ENCODE assay signal across 8 cellular contexts in the genomic region with DNA sequence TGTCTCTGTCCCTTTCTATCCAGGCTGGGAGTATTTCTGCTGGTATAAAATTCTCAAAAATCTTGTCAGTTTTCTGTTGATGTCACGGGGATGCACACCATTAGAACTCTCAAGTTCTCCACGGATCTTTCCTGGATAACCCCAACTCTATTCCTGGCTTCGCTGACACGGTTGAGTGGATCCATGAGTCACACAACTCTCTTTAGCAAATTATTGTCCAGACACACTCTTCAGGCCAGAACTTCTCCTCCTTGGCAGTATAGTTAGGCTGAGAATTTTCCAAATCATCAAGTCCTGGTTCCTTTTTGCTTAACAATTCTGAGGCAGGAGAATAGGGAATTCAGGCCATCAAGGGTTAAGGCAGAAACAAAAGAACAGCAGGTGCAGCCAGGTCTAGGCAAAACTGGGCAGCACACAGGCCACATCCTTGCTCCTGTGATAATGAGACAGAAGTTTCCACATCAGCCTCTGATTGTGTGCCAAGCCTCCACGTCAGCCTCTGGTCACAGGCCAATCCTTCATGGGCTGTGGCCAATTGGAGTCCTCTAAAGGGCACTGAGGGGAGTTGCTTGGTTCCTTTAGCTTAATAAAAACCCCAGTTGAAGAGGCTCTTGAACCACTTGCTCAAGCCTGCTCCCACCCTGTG. TPM values are rescaled to one million over a fixed set of nuclear protein-coding genes. Genes with fewer than 3 reads are reported as not detected.
DNase-seq lines count a peak whose midpoint lies in the region; ATAC-seq and TF ChIP-seq lines count a peak whose summit lies in the region.

No MANE protein-coding gene starts in this region.

- peak overlapping the region in 1 of 7 donors; percentile 32 for H3K27ac Mint-ChIP-seq in CD4-positive, alpha-beta memory T cell

- peaks cover 0 to 16% (median 13%) of the 10 kb centered on the region in 4 donors for H3K4me1 ChIP-seq in tibial artery
- peaks cover under 1% of the 10 kb centered on the region for H3K4me1 ChIP-seq in CD4-positive, alpha-beta memory T cell (ENCODE audit: insufficient read depth, low read length)

- H3K36me3 Mint-ChIP-seq in CD4-positive, alpha-beta memory T cell, result peaks cover 0 to 3% of the 10 kb centered on the region in 2 donors

- no peaks in the 10 kb centered on the region for H3K27me3 Mint-ChIP-seq in CD4-positive, alpha-beta memory T cell

- H3K4me3 Mint-ChIP-seq in CD4-positive, alpha-beta memory T cell, result no peak overlapping the region

- H3K4me1 Mint-ChIP-seq in CD4-positive, alpha-beta memory T cell, result peaks cover 0 to 2% (median 2%) of the 10 kb centered on the region in 4 donors

- CTCF ChIA-PET in CD4-positive, alpha-beta memory T cell (lab: Charles Lee; ENCODE audit: partially characterized antibody), result no interaction called here

- peaks cover 0 to 2% (median 0%) of the 10 kb centered on the region in 8 donors for H3K9me3 Mint-ChIP-seq in CD4-positive, alpha-beta memory T cell

- intact Hi-C loops in tibial artery (cut with DNase I; ENCODE audit: low total_unique reads), result no loop called here
- intact Hi-C loops in CD4-positive, alpha-beta memory T cell (cut with micrococcal nuclease), result no loop called here

- ATAC-seq in GM21619 (IDR thresholded peaks at IDR 0.05; ENCODE audit: unreplicated experiment) (no peak), GM18858 (IDR thresholded peaks at IDR 0.05; ENCODE audit: unreplicated experiment) (no peak)

- POLR2A ChIA-PET in CD4-positive, alpha-beta memory T cell (lab: Charles Lee; ENCODE audit: partially characterized antibody), result no interaction called here

- H3K9me3 ChIP-seq in tibial artery, result no peaks in the 10 kb centered on the region
- H3K9me3 ChIP-seq in CD4-positive, alpha-beta memory T cell (ENCODE audit: control insufficient read depth in 1 of 2, low read length in 2 of 2), result no peaks in the 10 kb centered on the region

- H3K27me3 ChIP-seq in layer of hippocampus (ENCODE audit: control insufficient read depth, insufficient read depth, low read length) (no peaks in the 10 kb centered on the region), tibial artery (no peaks in the 10 kb centered on the region)
- H3K27me3 ChIP-seq in CD4-positive, alpha-beta memory T cell (ENCODE audit: insufficient read depth, low read length), result no peaks in the 10 kb centered on the region

- DNase-seq in DMS 273 (lab: John Stamatoyannopoulos, UW; ENCODE audit: unreplicated experiment) (peak; percentile 88), NCI-H187 treated with DMSO at 0.1 percent for 48 hours (lab: John Stamatoyannopoulos, UW) (peak; percentile 20), cardiac fibroblast (ENCODE audit: low read depth in 2 of 2) (peak; percentile 90 to 91), tibial artery (peak; percentile 88 to 95)
- no peak for DNase-seq in CD4-positive, alpha-beta memory T cell

- H3K4me3 ChIP-seq in cardiac fibroblast (replicated peaks in 1 of 2; ENCODE audit: low read depth in 2 of 2, low read length in 2 of 2), result no peak overlapping the region
- H3K4me3 ChIP-seq in tibial artery, result no peak overlapping the region
- no peak overlapping the region for H3K4me3 ChIP-seq in CD4-positive, alpha-beta memory T cell (ENCODE audit: low read length in 2 of 2)

- H3K27ac ChIP-seq in layer of hippocampus (ENCODE audit: low read depth, low read length) (peak overlapping the region; percentile 3), tibial artery (peak overlapping the region; percentile 68 to 76)
- H3K27ac ChIP-seq in CD4-positive, alpha-beta memory T cell (ENCODE audit: low read depth, low read length), result no peak overlapping the region

- TF ChIP-seq CTCF in cardiac fibroblast (IDR thresholded peaks at IDR 0.05; ENCODE audit: low read depth, low read length) (no peak), tibial artery (IDR thresholded peaks at IDR 0.05) (no peak)

- peaks cover 0 to under 1% (median 0%) of the 10 kb centered on the region in 3 donors for H3K36me3 ChIP-seq in tibial artery
- H3K36me3 ChIP-seq in CD4-positive, alpha-beta memory T cell (ENCODE audit: insufficient read depth, low read length), result no peaks in the 10 kb centered on the region

RNA-seq across cellular contexts. Expression of a gene that starts 5.7 kb away (rescaled TPM):
- total RNA-seq in CD4-positive, alpha-beta memory T cell, result 10 to 100 TPM; 19.3 to 19.5 TPM
- polyA plus RNA-seq in CD4-positive, alpha-beta memory T cell, result 10 to 100 TPM; 42.7 to 54.2 TPM

Comparison
In these comparisons a context has a peak if more than half of its experiments do, and no peak if none do; other contexts are left out.
1. DNase-seq: peak in DMS 273 (single experiment), NCI-H187 treated with DMSO at 0.1 percent for 48 hours (single experiment), cardiac fibroblast (2 of 2) and tibial artery (2 of 2); none in CD4-positive, alpha-beta memory T cell (0 of 5).